Comparison of ENCODE assay signal across 15 cellular contexts in genomic region chrX:119228506-119229290, GRCh38. TPM values are rescaled to one million over a fixed set of nuclear protein-coding genes. Genes with fewer than 3 reads are reported as not detected.
DNase-seq lines count a peak whose midpoint lies in the region; TF ChIP-seq lines count a peak whose summit lies in the region.
"Had no signal": no experiment of that assay in that cellular context is flagged by ENCODE, and none has a peak within 500 bp of the region (broad histone marks: within the 10 kb centered on the region; RNA-seq: fewer than 3 reads in every experiment).

No MANE protein-coding gene starts in this region.

- DNase-seq in DMS 273 (lab: John Stamatoyannopoulos, UW; ENCODE audit: unreplicated experiment) (peak; percentile 24), DMS 273 treated with DMSO at 0.1 percent for 48 hours (lab: John Stamatoyannopoulos, UW) (no peak), adipocyte (ENCODE audit: low read depth) (peak; percentile 53), fibroblast of villous mesenchyme (ENCODE audit: low read depth) (peak; percentile 59), stromal cell of bone marrow (ENCODE audit: low read depth) (peak; percentile 85), tibial nerve (ENCODE audit: low spot score in 2 of 2) (no peak), spleen (no peak)
- DNase-seq in stimulated activated naive CD4-positive, alpha-beta T cell (lab: John Stamatoyannopoulos, UW), result no peak
- DNase-seq: activated CD4-positive, alpha-beta memory T cell treated with anti-CD3 and anti-CD28 coated beads, Interleukin-2, amount 10 ng/mL, durations not matched to agents 7 days and 5 days; activated naive CD4-positive, alpha-beta T cell treated with anti-CD3 and anti-CD28 coated beads, Interleukin-2, amount 10 ng/mL, durations not matched to agents 7 days and 5 days; NCI-H2029; retina had no signal

- H3K4me1 ChIP-seq in adipocyte (ENCODE audit: control insufficient read depth, insufficient read depth, low read length) (peaks cover 43% of the 10 kb centered on the region), tibial nerve (peaks cover 0 to 3% (median 0%) of the 10 kb centered on the region in 4 donors), spleen (no peaks in the 10 kb centered on the region)

- H3K9me3 ChIP-seq in adipocyte (ENCODE audit: control insufficient read depth, low read length), result no peaks in the 10 kb centered on the region
- no peaks in the 10 kb centered on the region for H3K9me3 ChIP-seq in tibial nerve
- no peaks in the 10 kb centered on the region for H3K9me3 ChIP-seq in spleen
- H3K9me3 ChIP-seq: thoracic aorta had no signal

- H3K4me3 ChIP-seq in adipocyte (ENCODE audit: low read length) (peak overlapping the region; percentile 38), fibroblast of villous mesenchyme (ENCODE audit: low read depth, low read length) (no peak overlapping the region), tibial nerve (no peak overlapping the region), spleen (no peak overlapping the region)
- H3K4me3 ChIP-seq: thoracic aorta had no signal

- H3K27me3 ChIP-seq in adipocyte (replicated peaks; ENCODE audit: control insufficient read depth, insufficient read depth, low read length) (peaks cover 6% of the 10 kb centered on the region), tibial nerve (peaks cover 0 to 20% of the 10 kb centered on the region in 2 donors), spleen (replicated peaks in 1 of 7) (peaks cover 0 to 3% (median 0%) of the 10 kb centered on the region in 7 donors)

- TF ChIP-seq EP300 in tibial nerve (IDR thresholded peaks at IDR 0.05), result no peak

- intact Hi-C loops in spleen (cut with DNase I; ENCODE audit: low total_unique reads), result no loop called here

- H3K27ac ChIP-seq in tibial nerve (no peak overlapping the region), spleen (no peak overlapping the region)
- H3K27ac ChIP-seq: 22Rv1, KMS-11, thoracic aorta had no signal

- 47 to 56% methylated on average over 6 of the region's 6 CpGs for WGBS in tibial nerve, 2 donors
- 63 to 90% (median 77%) methylated on average over 6 of the region's 6 CpGs for WGBS in spleen, 5 donors

- TF ChIP-seq CTCF in fibroblast of villous mesenchyme (IDR thresholded peaks at IDR 0.05; ENCODE audit: insufficient read depth, low read depth, low read length), result no peak
- TF ChIP-seq CTCF in tibial nerve (IDR thresholded peaks at IDR 0.05), result no peak
- no peak for TF ChIP-seq CTCF in spleen (IDR thresholded peaks at IDR 0.05 in 8 of 11, conservative IDR thresholded peaks at IDR 0.05 in 3 of 11)

- TF ChIP-seq POLR2A in tibial nerve (IDR thresholded peaks at IDR 0.05) (no peak), spleen (IDR thresholded peaks at IDR 0.05) (no peak)

- H3K9ac ChIP-seq in adipocyte (ENCODE audit: low read length), result no peak overlapping the region
- H3K9ac ChIP-seq: KMS-11 had no signal

- H3K36me3 ChIP-seq in adipocyte (ENCODE audit: control insufficient read depth, insufficient read depth, low read length, severe bottlenecking) (no peaks in the 10 kb centered on the region), tibial nerve (no peaks in the 10 kb centered on the region), spleen (no peaks in the 10 kb centered on the region)
- H3K36me3 ChIP-seq: thoracic aorta had no signal

RNA-seq across cellular contexts. Expression of gene PGRMC1, which starts 7.4 kb away (rescaled TPM):
- total RNA-seq in fibroblast of villous mesenchyme, result 202 and 244 TPM in 2 replicates
- 100 to 1,000 TPM; 151 to 201 (median 169) TPM for total RNA-seq in tibial nerve
- total RNA-seq in spleen, result 10 to 100 TPM; 34.1 to 60.1 (median 39.2) TPM
- polyA plus RNA-seq in spleen, result 10 to 100 TPM; 13.6 to 25.7 (median 25.4) TPM

Comparison
In these comparisons a context has a peak if more than half of its experiments do, and no peak if none do; other contexts are left out.
1. DNase-seq: peak in DMS 273 (single experiment), adipocyte (single experiment), fibroblast of villous mesenchyme (single experiment) and stromal cell of bone marrow (single experiment); none in DMS 273 treated with DMSO at 0.1 percent for 48 hours (single experiment), tibial nerve (0 of 2), spleen (single experiment) and stimulated activated naive CD4-positive, alpha-beta T cell (0 of 6).